In genomic region chr4:96603635-96604034, GRCh38 we compare ENCODE assay signal across 24 cellular contexts.
"Had no signal": no experiment of that assay in that cellular context is flagged by ENCODE, and none has a peak within 500 bp of the region (broad histone marks: within the 10 kb centered on the region; RNA-seq: fewer than 3 reads in every experiment).

No MANE protein-coding gene starts in this region.

- H3K27me3 ChIP-seq: breast epithelium, hepatocyte, left lung, neutrophil, right lobe of liver, tibial nerve had no signal

- H3K4me3 ChIP-seq: breast epithelium, hepatocyte, left lung, right lobe of liver, skin epidermis, tibial nerve had no signal

- H3K9me3 ChIP-seq: breast epithelium, left lung, neutrophil, right lobe of liver, tibial nerve had no signal

- H3K4me2 ChIP-seq: hepatocyte had no signal

- H3K27ac ChIP-seq: breast epithelium, hepatocyte, left lung, neutrophil, parathyroid adenoma, right lobe of liver, skin epidermis, tibial nerve had no signal

- H3K36me3 ChIP-seq: breast epithelium, left lung, neutrophil, right lobe of liver, tibial nerve had no signal

- H2AFZ ChIP-seq: hepatocyte, parathyroid adenoma had no signal

- H3K9ac ChIP-seq: parathyroid adenoma had no signal

- H3K79me2 ChIP-seq: hepatocyte, parathyroid adenoma had no signal

- H3K4me1 ChIP-seq: breast epithelium, left lung, parathyroid adenoma, right lobe of liver, tibial nerve had no signal

- DNase-seq: activated CD4-positive, alpha-beta T cell treated with anti-CD3 and anti-CD28 coated beads for 36 hours; activated CD4-positive, alpha-beta T cell treated with anti-CD3 and anti-CD28 coated beads, Interleukin-2, amount 50 U/mL, for 4 hours; activated CD8-positive, alpha-beta memory T cell treated with anti-CD3 and anti-CD28 coated beads for 24 hours; activated CD8-positive, alpha-beta memory T cell treated with anti-CD3 and anti-CD28 coated beads, Interleukin-2, amount 50 U/mL, for 4 hours; activated naive CD8-positive, alpha-beta T cell treated with anti-CD3 and anti-CD28 coated beads for 36 hours; activated T-cell treated with anti-CD3 and anti-CD28 coated beads, Interleukin-2, amount 50 U/mL, for 24 hours; cerebellar nuclear complex; foreskin fibroblast; kidney glomerular epithelial cell; left lung; mammary epithelial cell; midbrain; natural killer cell; right lobe of liver; stimulated activated CD4-positive, alpha-beta T cell treated with anti-CD3 and anti-CD28 coated beads, Interleukin-2, amount 100 ng/mL, for 24 hours; stimulated activated naive CD8-positive, alpha-beta T cell treated with anti-CD3 and anti-CD28 coated beads, Interleukin-15, amount 100 ng/mL, for 72 hours had no signal

- FAIRE-seq: astrocyte, endometrium had no signal
